9 cellular contexts compared by ENCODE assay signal in genomic region chr12:53052419-53053222, GRCh38. TPM values are rescaled to one million over a fixed set of nuclear protein-coding genes. Genes with fewer than 3 reads are reported as not detected.
DNase-seq lines count a peak whose midpoint lies in the region; ATAC-seq and TF ChIP-seq lines count a peak whose summit lies in the region.
"Had no signal": no experiment of that assay in that cellular context is flagged by ENCODE, and none has a peak within 500 bp of the region (broad histone marks: within the 10 kb centered on the region; RNA-seq: fewer than 3 reads in every experiment).

No MANE protein-coding gene starts in this region.

- WGBS in sigmoid colon, 2 donors = 30 to 56% methylated on average over 11 of the region's 11 CpGs

- H4K20me1 ChIP-seq in GM23338 (replicated peaks; ENCODE audit: insufficient read depth) = peaks cover 16% of the 10 kb centered on the region

- peaks cover 32% of the 10 kb centered on the region; the same call in 1 of the 2 replicates for H3F3A ChIP-seq in GM23338 (replicated peaks; ENCODE audit: low read depth)

- intact Hi-C loops in left cardiac atrium (cut with DNase I) (no loop called here), sigmoid colon (cut with DNase I) (loop anchor here (5.0 kb wide), 1 partner anchor 450 kb away; the partner anchor contains the start of gene TARBP2)

- no peak overlapping the region for H2AFZ ChIP-seq in GM23338

- H3K27me3 ChIP-seq in GM23338 (ENCODE audit: insufficient read depth) (peaks cover 9% of the 10 kb centered on the region; the same call in 1 of the 2 replicates), sigmoid colon (no peaks in the 10 kb centered on the region)

- no peaks in the 10 kb centered on the region for H3K9me3 ChIP-seq in sigmoid colon

- H3K36me3 Mint-ChIP-seq in GM23338 (ENCODE audit: low read depth) = peaks cover 18% of the 10 kb centered on the region
- H3K36me3 Mint-ChIP-seq: activated naive CD8-positive, alpha-beta T cell had no signal

- no peaks in the 10 kb centered on the region; the same call in 2 of the 3 replicates for H3K9me3 Mint-ChIP-seq in GM23338

- DNase-seq in GM23338 (ENCODE audit: low spot score) (no peak), left cardiac atrium (peak; percentile 94), sigmoid colon (peak; percentile 97), GM13976 (ENCODE audit: low spot score) (no peak), DMS79 (lab: John Stamatoyannopoulos, UW) (no peak)

- no peak overlapping the region for H3K27ac ChIP-seq in GM23338 (ENCODE audit: low read depth)
- H3K27ac ChIP-seq in VCaP = peak overlapping the region; percentile 95
- peak overlapping the region; percentile 97 to 100 (median 98) for H3K27ac ChIP-seq in sigmoid colon

- H3K4me3 Mint-ChIP-seq in GM23338 = peak overlapping the region; percentile 45; the same call in 2 of the 3 replicates

- H3K36me3 ChIP-seq in GM23338 (ENCODE audit: insufficient read depth) = no peaks in the 10 kb centered on the region
- peaks cover 0 to 34% (median under 1%) of the 10 kb centered on the region in 4 donors for H3K36me3 ChIP-seq in sigmoid colon

- peaks cover 47% of the 10 kb centered on the region for H3K4me1 Mint-ChIP-seq in GM23338

- peak overlapping the region; percentile 98; the same call in 1 of the 2 replicates for H3K4me2 ChIP-seq in GM23338

- no peak for ATAC-seq in GM23338
- ATAC-seq in left cardiac atrium = peak; percentile 27 to 42
- no peak for ATAC-seq in GM18861 (IDR thresholded peaks at IDR 0.05; ENCODE audit: unreplicated experiment)
- ATAC-seq in GM21576 (IDR thresholded peaks at IDR 0.05; ENCODE audit: unreplicated experiment) = no peak

- H3K4me1 ChIP-seq in GM23338 (ENCODE audit: insufficient read depth) (peaks cover 52% of the 10 kb centered on the region), sigmoid colon (peaks cover 0 to 80% (median 76%) of the 10 kb centered on the region in 4 donors)

- TF ChIP-seq POLR2A in sigmoid colon (IDR thresholded peaks at IDR 0.05) = no peak

- H3K9me2 ChIP-seq in GM23338 (ENCODE audit: insufficient read depth) = no peaks in the 10 kb centered on the region

- H3K4me3 ChIP-seq in GM23338 = no peak overlapping the region
- peak overlapping the region; percentile 51 to 74 (median 61) for H3K4me3 ChIP-seq in sigmoid colon

- in situ Hi-C loops in GM13976 (cut with MboI; ENCODE audit: low sequenced_read_pairs, unreplicated experiment) = no loop called here

- TF ChIP-seq CTCF in GM23338 (conservative IDR thresholded peaks at IDR 0.05; ENCODE audit: low read depth in 2 of 2) (no peak), VCaP (conservative IDR thresholded peaks at IDR 0.05) (no peak), sigmoid colon (IDR thresholded peaks at IDR 0.05) (peak in 1 of 4 experiments; percentile 12), GM13976 (IDR thresholded peaks at IDR 0.05; ENCODE audit: borderline replicate concordance, control extremely low read depth, extremely low read depth, insufficient read depth, missing control alignments) (no peak)

- peaks cover 16% of the 10 kb centered on the region; the same call in 1 of the 2 replicates for H3K79me2 ChIP-seq in GM23338 (replicated peaks; ENCODE audit: insufficient read depth)

- H3K27ac Mint-ChIP-seq in GM23338 = no peak overlapping the region
- H3K27ac Mint-ChIP-seq: activated naive CD8-positive, alpha-beta T cell had no signal

- H3K27me3 Mint-ChIP-seq in GM23338 (ENCODE audit: insufficient read depth, low read depth, poor library complexity) = peaks cover 25% of the 10 kb centered on the region
- H3K27me3 Mint-ChIP-seq: activated naive CD8-positive, alpha-beta T cell had no signal

- TF ChIP-seq EP300 in sigmoid colon (IDR thresholded peaks at IDR 0.05) = no peak

TF ChIP-seq in GM23338, 12 proteins besides CTCF, POLR2A, EP300 and RAD21 (continues in another document):
- TF ChIP-seq EZH2 (IDR thresholded peaks at IDR 0.05; ENCODE audit: low read depth, unreplicated experiment) (no peak), CREB1 (CRISPR knock-in tag; IDR thresholded peaks at IDR 0.05; ENCODE audit: low read depth) (no peak), REST (IDR thresholded peaks at IDR 0.05; ENCODE audit: unreplicated experiment) (no peak), STAT1 (IDR thresholded peaks at IDR 0.05; ENCODE audit: unreplicated experiment) (no peak), ZNF331 (CRISPR knock-in tag; IDR thresholded peaks at IDR 0.05; ENCODE audit: low read depth) (no peak), ETS1 (IDR thresholded peaks at IDR 0.05) (no peak), JUNB (IDR thresholded peaks at IDR 0.05; ENCODE audit: unreplicated experiment) (no peak), ZNF114 (CRISPR knock-in tag; IDR thresholded peaks at IDR 0.05) (no peak), POLR2AphosphoS5 (IDR thresholded peaks at IDR 0.05; ENCODE audit: low read depth) (no peak)

RNA-seq across cellular contexts. Expression of gene TNS2, which starts 2.8 kb away (rescaled TPM):
- 5.7 and 6.9 TPM in 2 replicates for total RNA-seq in GM23338 (2014; rRNA removed; shearing (Covaris generic))
- 1.5 and 1.8 TPM in 2 replicates for polyA plus RNA-seq in GM23338 (2016; fragmentation: Nextera tagmentation; extraction: Ambion mirVana)
- total RNA-seq in left cardiac atrium = 100 to 1,000 TPM; 108 to 122 TPM
- total RNA-seq in sigmoid colon = 100 to 1,000 TPM; 109 to 117 (median 113) TPM
- polyA plus RNA-seq in sigmoid colon = 10 to 100 TPM; 12.5 to 60.1 (median 47.4) TPM

RNA-seq across cellular contexts. Expression of gene SPRYD3, which starts 26.6 kb away (rescaled TPM):
- total RNA-seq in GM23338 (2014; rRNA removed; shearing (Covaris generic)) = 4.7 and 5.4 TPM in 2 replicates
- polyA plus RNA-seq in GM23338 (2016; fragmentation: Nextera tagmentation; extraction: Ambion mirVana) = 3.4 and 4.3 TPM in 2 replicates
- 10 to 100 TPM; 34.3 to 51.3 TPM for total RNA-seq in left cardiac atrium
- 10 to 100 TPM; 31.9 to 41.4 (median 35.7) TPM for total RNA-seq in sigmoid colon
- polyA plus RNA-seq in sigmoid colon = 10 to 100 TPM; 20.1 to 33.4 (median 27.0) TPM

RNA-seq across cellular contexts. Expression of gene IGFBP6, which starts 44.8 kb away (rescaled TPM):
- 14.1 and 16.6 TPM in 2 replicates for total RNA-seq in GM23338 (2014; rRNA removed; shearing (Covaris generic))
- polyA plus RNA-seq in GM23338 (2016; fragmentation: Nextera tagmentation; extraction: Ambion mirVana) = 14.7 and 17.6 TPM in 2 replicates
- 100 to 1,000 TPM; 134 to 139 TPM for total RNA-seq in left cardiac atrium
- 100 to 1,000 TPM; 127 to 444 (median 384) TPM for total RNA-seq in sigmoid colon
- polyA plus RNA-seq in sigmoid colon = 100 to 1,000 TPM in 1 of 3 donors, 10 to 100 TPM in 1, 1 to 10 TPM in 1; 3.0 to 133 (median 35.9) TPM

RNA-seq across cellular contexts. Expression of gene EIF4B, which starts 46.4 kb away (rescaled TPM):
- total RNA-seq in GM23338 (2014; rRNA removed; shearing (Covaris generic)) = 564 and 584 TPM in 2 replicates
- polyA plus RNA-seq in GM23338 (2016; fragmentation: Nextera tagmentation; extraction: Ambion mirVana) (130 and 141 TPM in 2 replicates), sigmoid colon (100 to 1,000 TPM; 136 to 233 (median 218) TPM)
- total RNA-seq in left cardiac atrium (100 to 1,000 TPM; 332 to 341 TPM), sigmoid colon (100 to 1,000 TPM; 475 to 575 (median 524) TPM)

RNA-seq across cellular contexts. Expression of gene SOAT2, which starts 50.7 kb away (rescaled TPM):
- total RNA-seq in GM23338 (2014; rRNA removed; shearing (Covaris generic)) = not detected in 2 replicates
- polyA plus RNA-seq in GM23338 (2016; fragmentation: Nextera tagmentation; extraction: Ambion mirVana) (not detected in 2 replicates), sigmoid colon (under 1 TPM in 1 of 3 donors, not detected in 2; 0.09 TPM)
- total RNA-seq in left cardiac atrium (not detected), sigmoid colon (under 1 TPM in 2 of 4 donors, not detected in 2; 0.41 to 0.55 TPM)

Comparison
In these comparisons a context has a peak if more than half of its experiments do, and no peak if none do; other contexts are left out.
1. ATAC-seq: peak in left cardiac atrium (2 of 2); none in GM23338 (single experiment), GM18861 (single experiment) and GM21576 (single experiment).
2. DNase-seq: peak in left cardiac atrium (single experiment) and sigmoid colon (single experiment); none in GM23338 (single experiment), GM13976 (single experiment) and DMS79 (single experiment).
3. RNA of gene TNS2, which starts 2.8 kb away (total RNA-seq): 108 to 122 TPM in left cardiac atrium and 109 to 117 TPM in sigmoid colon; 5.7 to 6.9 TPM in GM23338; every median in the first group is over 10 times any median in the second.